20 cellular contexts compared by ENCODE assay signal in the genomic region with DNA sequence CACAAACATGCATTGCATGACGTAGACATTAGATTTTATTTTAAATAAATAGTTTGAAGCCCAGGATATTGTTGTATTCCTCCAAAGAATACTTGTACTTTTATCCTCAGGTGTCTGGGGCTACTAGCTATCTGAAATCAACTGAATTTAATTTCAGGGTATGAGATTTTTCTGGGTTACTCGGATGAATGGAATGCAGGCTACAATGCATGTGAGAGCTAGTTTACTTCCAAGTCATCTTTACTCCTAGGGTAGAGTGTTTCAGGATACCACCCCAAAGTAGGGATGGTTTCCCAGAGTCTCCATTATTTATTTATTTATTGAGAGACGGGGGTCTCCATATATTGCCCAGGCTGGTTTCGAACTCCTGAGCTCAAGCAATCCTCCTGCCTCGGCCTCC.
"Had no signal": no experiment of that assay in that cellular context is flagged by ENCODE, and none has a peak within 500 bp of the region (broad histone marks: within the 10 kb centered on the region; RNA-seq: fewer than 3 reads in every experiment).

No MANE protein-coding gene starts in this region.

- H3K27me3 ChIP-seq: ascending aorta, cardiac muscle cell, gastroesophageal sphincter, hepatocyte, left lung, ovary, sigmoid colon had no signal

- H3K36me3 ChIP-seq: ascending aorta, cardiac muscle cell, gastroesophageal sphincter, left lung, ovary, sigmoid colon had no signal

- H3K4me1 Mint-ChIP-seq: activated T-helper 17 cell treated with anti-CD3 and anti-CD28 coated beads, Interleukin-2, amount 50 U/mL, for 72 hours; naive B cell had no signal

- H3K4me3 ChIP-seq: ascending aorta, cardiac muscle cell, gastroesophageal sphincter, hepatocyte, left lung, ovary, sigmoid colon had no signal

- H2AFZ ChIP-seq: hepatocyte had no signal

- H3K27ac Mint-ChIP-seq: activated naive CD4-positive, alpha-beta T cell treated with anti-CD3 and anti-CD28 coated beads for 36 hours; activated T-helper 17 cell treated with anti-CD3 and anti-CD28 coated beads, Interleukin-2, amount 50 U/mL, for 72 hours; naive B cell; stimulated activated naive CD8-positive, alpha-beta T cell treated with anti-CD3 and anti-CD28 coated beads, Interleukin-15, amount 100 ng/mL, for 72 hours; type B pancreatic cell had no signal

- H3K9me3 ChIP-seq: ascending aorta, gastroesophageal sphincter, left lung, ovary, sigmoid colon had no signal

- H3K4me1 ChIP-seq: ascending aorta, gastroesophageal sphincter, left lung, sigmoid colon had no signal

- ATAC-seq: activated T-helper 17 cell treated with anti-CD3 and anti-CD28 coated beads, Interleukin-2, amount 50 U/mL, for 72 hours; gastroesophageal sphincter; left lung; stimulated activated naive CD8-positive, alpha-beta T cell treated with anti-CD3 and anti-CD28 coated beads, Interleukin-15, amount 100 ng/mL, for 72 hours had no signal

- H3K79me2 ChIP-seq: hepatocyte had no signal

- H3K9me3 Mint-ChIP-seq: activated naive CD4-positive, alpha-beta T cell treated with anti-CD3 and anti-CD28 coated beads for 36 hours; activated T-helper 17 cell treated with anti-CD3 and anti-CD28 coated beads, Interleukin-2, amount 50 U/mL, for 72 hours; naive B cell; stimulated activated naive CD8-positive, alpha-beta T cell treated with anti-CD3 and anti-CD28 coated beads, Interleukin-15, amount 100 ng/mL, for 72 hours had no signal

- H3K4me2 ChIP-seq: hepatocyte had no signal

- H3K36me3 Mint-ChIP-seq: naive B cell, type B pancreatic cell had no signal

- H3K4me3 Mint-ChIP-seq: activated naive CD4-positive, alpha-beta T cell treated with anti-CD3 and anti-CD28 coated beads for 36 hours; activated T-helper 17 cell treated with anti-CD3 and anti-CD28 coated beads, Interleukin-2, amount 50 U/mL, for 72 hours; naive B cell; stimulated activated naive CD8-positive, alpha-beta T cell treated with anti-CD3 and anti-CD28 coated beads, Interleukin-15, amount 100 ng/mL, for 72 hours; type B pancreatic cell had no signal

- H3K27me3 Mint-ChIP-seq: activated T-helper 17 cell treated with anti-CD3 and anti-CD28 coated beads, Interleukin-2, amount 50 U/mL, for 72 hours; naive B cell; stimulated activated naive CD8-positive, alpha-beta T cell treated with anti-CD3 and anti-CD28 coated beads, Interleukin-15, amount 100 ng/mL, for 72 hours; type B pancreatic cell had no signal

- DNase-seq: activated CD4-positive, alpha-beta T cell treated with anti-CD3 and anti-CD28 coated beads for 1 hour; activated CD4-positive, alpha-beta T cell treated with anti-CD3 and anti-CD28 coated beads, Interleukin-2, amount 50 U/mL, for 48 hours; activated naive CD4-positive, alpha-beta T cell treated with anti-CD3 and anti-CD28 coated beads for 36 hours; erythroblast; islet precursor cell; left lung; mammary epithelial cell; naive B cell; ovary; sigmoid colon; stimulated activated CD4-positive, alpha-beta T cell treated with anti-CD3 and anti-CD28 coated beads, Interleukin-1b, Interleukin-23, amount 100 ng/mL, for 48 hours; stimulated activated naive CD8-positive, alpha-beta T cell treated with anti-CD3 and anti-CD28 coated beads, Interleukin-15, amount 100 ng/mL, for 72 hours; T1000 had no signal

- H3K27ac ChIP-seq: ascending aorta, cardiac muscle cell, gastroesophageal sphincter, hepatocyte, left lung, ovary, sigmoid colon, VCaP had no signal
